In the genomic region with DNA sequence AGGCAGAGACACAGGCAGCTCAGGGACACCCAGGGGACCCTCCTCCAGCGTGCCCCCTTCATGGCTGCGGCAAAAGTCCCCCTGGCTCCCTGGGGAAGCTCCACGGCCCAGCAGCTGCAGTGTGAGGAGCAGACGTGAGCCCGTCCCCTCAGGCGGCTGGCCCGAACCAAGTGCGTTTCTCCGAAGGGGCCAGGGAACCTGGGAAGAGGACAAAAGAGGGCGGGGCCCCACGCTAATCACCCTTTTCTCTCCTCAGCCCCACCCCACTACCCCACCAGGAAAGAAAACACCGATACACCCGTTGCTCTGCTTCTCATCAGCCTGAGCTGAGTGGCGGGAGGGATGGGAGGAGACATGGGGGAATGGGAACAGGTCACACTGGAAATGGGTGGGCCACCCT, we compare ENCODE assay signal across 21 cellular contexts. TPM values are rescaled to one million over a fixed set of nuclear protein-coding genes. Genes with fewer than 3 reads are reported as not detected.
DNase-seq lines count a peak whose midpoint lies in the region; ATAC-seq and TF ChIP-seq lines count a peak whose summit lies in the region.
"Had no signal": no experiment of that assay in that cellular context is flagged by ENCODE, and none has a peak within 500 bp of the region (broad histone marks: within the 10 kb centered on the region; RNA-seq: fewer than 3 reads in every experiment).

A gene with protein sequence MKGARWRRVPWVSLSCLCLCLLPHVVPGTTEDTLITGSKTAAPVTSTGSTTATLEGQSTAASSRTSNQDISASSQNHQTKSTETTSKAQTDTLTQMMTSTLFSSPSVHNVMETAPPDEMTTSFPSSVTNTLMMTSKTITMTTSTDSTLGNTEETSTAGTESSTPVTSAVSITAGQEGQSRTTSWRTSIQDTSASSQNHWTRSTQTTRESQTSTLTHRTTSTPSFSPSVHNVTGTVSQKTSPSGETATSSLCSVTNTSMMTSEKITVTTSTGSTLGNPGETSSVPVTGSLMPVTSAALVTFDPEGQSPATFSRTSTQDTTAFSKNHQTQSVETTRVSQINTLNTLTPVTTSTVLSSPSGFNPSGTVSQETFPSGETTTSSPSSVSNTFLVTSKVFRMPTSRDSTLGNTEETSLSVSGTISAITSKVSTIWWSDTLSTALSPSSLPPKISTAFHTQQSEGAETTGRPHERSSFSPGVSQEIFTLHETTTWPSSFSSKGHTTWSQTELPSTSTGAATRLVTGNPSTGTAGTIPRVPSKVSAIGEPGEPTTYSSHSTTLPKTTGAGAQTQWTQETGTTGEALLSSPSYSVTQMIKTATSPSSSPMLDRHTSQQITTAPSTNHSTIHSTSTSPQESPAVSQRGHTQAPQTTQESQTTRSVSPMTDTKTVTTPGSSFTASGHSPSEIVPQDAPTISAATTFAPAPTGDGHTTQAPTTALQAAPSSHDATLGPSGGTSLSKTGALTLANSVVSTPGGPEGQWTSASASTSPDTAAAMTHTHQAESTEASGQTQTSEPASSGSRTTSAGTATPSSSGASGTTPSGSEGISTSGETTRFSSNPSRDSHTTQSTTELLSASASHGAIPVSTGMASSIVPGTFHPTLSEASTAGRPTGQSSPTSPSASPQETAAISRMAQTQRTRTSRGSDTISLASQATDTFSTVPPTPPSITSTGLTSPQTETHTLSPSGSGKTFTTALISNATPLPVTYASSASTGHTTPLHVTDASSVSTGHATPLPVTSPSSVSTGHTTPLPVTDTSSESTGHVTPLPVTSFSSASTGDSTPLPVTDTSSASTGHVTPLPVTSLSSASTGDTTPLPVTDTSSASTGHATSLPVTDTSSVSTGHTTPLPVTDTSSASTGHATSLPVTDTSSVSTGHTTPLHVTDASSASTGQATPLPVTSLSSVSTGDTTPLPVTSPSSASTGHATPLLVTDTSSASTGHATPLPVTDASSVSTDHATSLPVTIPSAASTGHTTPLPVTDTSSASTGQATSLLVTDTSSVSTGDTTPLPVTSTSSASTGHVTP (N-terminal part only) (minus strand): TSS at position 174 of the 400 bp plus-strand sequence. CDS start 112 bp downstream, at position 62.

- H3K27me3 Mint-ChIP-seq in endodermal cell (ENCODE audit: insufficient read depth) (peaks cover 6% of the 10 kb centered on the region), nephron progenitor cell (ENCODE audit: low read depth, poor library complexity) (peaks cover 32% of the 10 kb centered on the region), T-helper 17 cell (peaks cover 4% of the 10 kb centered on the region)

- H3K4me1 ChIP-seq in endodermal cell (ENCODE audit: control insufficient read depth, insufficient read depth, low read length) = no peaks in the 10 kb centered on the region

- H3K36me3 ChIP-seq in endodermal cell (ENCODE audit: control insufficient read depth, insufficient read depth, low read length) = no peaks in the 10 kb centered on the region
- H3K36me3 ChIP-seq: WERI-Rb-1 had no signal

- WGBS in endodermal cell (ENCODE audit: insufficient coverage in 1 of 2, insufficient read length in 1 of 2), 2 experiments = 68 to 70% methylated on average over 5 to 14 of the region's 14 CpGs

- no peaks in the 10 kb centered on the region for H3K36me3 Mint-ChIP-seq in endodermal cell (ENCODE audit: low read depth)
- no peaks in the 10 kb centered on the region for H3K36me3 Mint-ChIP-seq in nephron progenitor cell (ENCODE audit: low read depth)
- peaks cover 3% of the 10 kb centered on the region for H3K36me3 Mint-ChIP-seq in T-helper 17 cell (ENCODE audit: low read depth)
- H3K36me3 Mint-ChIP-seq: IgD-negative memory B cell had no signal

- H3K27ac ChIP-seq in endodermal cell (ENCODE audit: low read depth, low read length) = no peak within 1 kb of the TSS
- H3K27ac ChIP-seq: WERI-Rb-1 had no signal

- H3K9ac ChIP-seq in endodermal cell (ENCODE audit: extremely low read depth, low read length, poor library complexity, severe bottlenecking) = no peak within 1 kb of the TSS

- intact Hi-C loops in cardiac septum (cut with DNase I) = no loop called here

- H3K9me3 ChIP-seq in endodermal cell (ENCODE audit: control insufficient read depth, low read length) (no peaks in the 10 kb centered on the region), T-helper 17 cell (ENCODE audit: control insufficient read depth, low read length, poor library complexity, severe bottlenecking) (no peaks in the 10 kb centered on the region)

- TF ChIP-seq CTCF in endodermal cell (conservative IDR thresholded peaks at IDR 0.05) (no peak), nephron progenitor cell (IDR thresholded peaks at IDR 0.05) (no peak)

- DNase-seq in COR-L47 (lab: John Stamatoyannopoulos, UW) (peak; percentile 69), NCI-H146 (lab: John Stamatoyannopoulos, UW) (peak; percentile 82), endodermal cell (peak; percentile 74), nephron progenitor cell (peak; percentile 22), H4 (ENCODE audit: low spot score) (no peak), T-helper 17 cell (no peak), cardiac septum (ENCODE audit: low spot score) (no peak)
- DNase-seq: activated naive CD4-positive, alpha-beta T cell; DMS153; HCEC 1CT; NCI-H1092; NCI-H524 treated with DMSO at 0.1 percent for 48 hours; right cardiac atrium; WERI-Rb-1 had no signal

- H3K4me3 Mint-ChIP-seq in endodermal cell (peak within 1 kb of the TSS; percentile 19), nephron progenitor cell (peak within 1 kb of the TSS; percentile 41), T-helper 17 cell (no peak within 1 kb of the TSS)
- H3K4me3 Mint-ChIP-seq: IgD-negative memory B cell had no signal

- no peaks in the 10 kb centered on the region for H3K27me3 ChIP-seq in endodermal cell (ENCODE audit: control insufficient read depth, insufficient read depth, low read length, poor library complexity, severe bottlenecking)

- no peaks in the 10 kb centered on the region for H3K9me3 Mint-ChIP-seq in endodermal cell
- no peaks in the 10 kb centered on the region for H3K9me3 Mint-ChIP-seq in nephron progenitor cell
- H3K9me3 Mint-ChIP-seq: IgD-negative memory B cell had no signal

- peaks cover 7% of the 10 kb centered on the region for H3K4me1 Mint-ChIP-seq in endodermal cell
- peaks cover 49% of the 10 kb centered on the region for H3K4me1 Mint-ChIP-seq in nephron progenitor cell
- peaks cover 7% of the 10 kb centered on the region for H3K4me1 Mint-ChIP-seq in T-helper 17 cell

- ATAC-seq in T-helper 17 cell = no peak
- ATAC-seq in GM21360 (IDR thresholded peaks at IDR 0.05; ENCODE audit: unreplicated experiment) = no peak

- H3K27ac Mint-ChIP-seq in endodermal cell (no peak within 1 kb of the TSS), nephron progenitor cell (peak within 1 kb of the TSS; percentile 65), T-helper 17 cell (no peak within 1 kb of the TSS)

- no peak within 1 kb of the TSS for H3K4me3 ChIP-seq in endodermal cell (ENCODE audit: low read length)

RNA-seq across cellular contexts. Expression of the gene that starts here (rescaled TPM):
- total RNA-seq in endodermal cell (1 to 10 TPM in 1 of 2 donors, under 1 TPM in 1; 0.35 to 2.3 TPM), T-helper 17 cell (not detected), cardiac septum (0.03 TPM)
- 0.18 TPM for polyA plus RNA-seq in endodermal cell (2013, experiment 1 of 2)
- 0.08 TPM for polyA plus RNA-seq in endodermal cell (2013, experiment 2 of 2)
- total RNA-seq in H4 (2014; rRNA removed; shearing (Covaris generic)) = not detected in 2 replicates
- total RNA-seq: dermis microvascular lymphatic vessel endothelial cell, lower leg skin, RPMI7951 had no signal
- polyA plus RNA-seq: neural cell, urinary bladder had no signal

Comparison
In these comparisons a context has a peak if more than half of its experiments do, and no peak if none do; other contexts are left out.
1. DNase-seq: peak in COR-L47 (single experiment), NCI-H146 (single experiment), endodermal cell (single experiment) and nephron progenitor cell (single experiment); none in H4 (single experiment), T-helper 17 cell (0 of 3) and cardiac septum (single experiment).